Comparison of ENCODE assay signal across 1 cellular context in genomic region chr6:37054171-37054570, GRCh38.
TF ChIP-seq lines count a peak whose summit lies in the region.

No MANE protein-coding gene starts in this region.

TF ChIP-seq in H1, 55 proteins besides CTCF, POLR2A, EP300 and RAD21:
- TF ChIP-seq PHF8 (conservative IDR thresholded peaks at IDR 0.05; ENCODE audit: low read depth, low read length) = no peak
- no peak for TF ChIP-seq POLR2AphosphoS5 (IDR thresholded peaks at IDR 0.05; ENCODE audit: low read depth, low read length)
- no peak for TF ChIP-seq NRF1 (IDR thresholded peaks at IDR 0.05; ENCODE audit: low read depth, low read length)
- no peak for TF ChIP-seq SP4 (IDR thresholded peaks at IDR 0.05; ENCODE audit: low read length)
- TF ChIP-seq JUND (IDR thresholded peaks at IDR 0.05; ENCODE audit: low read length) = no peak
- TF ChIP-seq NANOG (IDR thresholded peaks at IDR 0.05; ENCODE audit: insufficient read depth, low read depth, low read length, poor library complexity, severe bottlenecking) = no peak
- no peak for TF ChIP-seq CBX5 (IDR thresholded peaks at IDR 0.05; ENCODE audit: low read depth, low read length)
- no peak for TF ChIP-seq GTF2F1 (IDR thresholded peaks at IDR 0.05; ENCODE audit: borderline replicate concordance, low read depth, low read length)
- TF ChIP-seq ATF2 (IDR thresholded peaks at IDR 0.05; ENCODE audit: low read length) = no peak
- TF ChIP-seq CHD2 (IDR thresholded peaks at IDR 0.05; ENCODE audit: low read length) = no peak
- TF ChIP-seq EZH2 (IDR thresholded peaks at IDR 0.05; ENCODE audit: low read depth, low read length, severe bottlenecking) = no peak
- TF ChIP-seq ATF3 (IDR thresholded peaks at IDR 0.05; ENCODE audit: insufficient read depth, low read depth, low read length) = no peak
- TF ChIP-seq RFX5 (IDR thresholded peaks at IDR 0.05; ENCODE audit: borderline replicate concordance, low read depth, low read length) = no peak
- no peak for TF ChIP-seq TAF1 (IDR thresholded peaks at IDR 0.05; ENCODE audit: low read depth, low read length)
- no peak for TF ChIP-seq TAF7 (optimal IDR thresholded peaks at IDR 0.05; ENCODE audit: borderline replicate concordance, low read depth, low read length)
- no peak for TF ChIP-seq RNF2 (IDR thresholded peaks at IDR 0.05; ENCODE audit: borderline replicate concordance, low read depth, low read length, missing control alignments, poor library complexity, severe bottlenecking)
- TF ChIP-seq KDM4A (IDR thresholded peaks at IDR 0.05; ENCODE audit: low read depth, low read length, severe bottlenecking) = no peak
